ENCODE assay signal across 9 cellular contexts in genomic region chr7:42972703-42973500, GRCh38. TPM values are rescaled to one million over a fixed set of nuclear protein-coding genes. Genes with fewer than 3 reads are reported as not detected.
DNase-seq lines count a peak whose midpoint lies in the region; FAIRE-seq and TF ChIP-seq lines count a peak whose summit lies in the region.
"Had no signal": no experiment of that assay in that cellular context is flagged by ENCODE, and none has a peak within 500 bp of the region (broad histone marks: within the 10 kb centered on the region; RNA-seq: fewer than 3 reads in every experiment).

No MANE protein-coding gene starts in this region.

- H3K23ac ChIP-seq in neuronal stem cell (ENCODE audit: low read depth, low read length, poor library complexity), result no peak overlapping the region

- H4K8ac ChIP-seq in neuronal stem cell (ENCODE audit: low read depth, low read length), result no peak overlapping the region

- no peak overlapping the region for H2BK12ac ChIP-seq in neuronal stem cell (ENCODE audit: low read length)

- CTCF ChIA-PET in AG04450 (lab: Charles Lee), result interaction anchor here (0.7 to 2.4 kb wide), 4 partner anchors 32 to 289 kb away, joined by 3 to 10 read pairs (median 4); partner anchors contain the start of genes MRPL32 and PSMA2

- WGBS in neuronal stem cell (ENCODE audit: extremely low coverage in 2 of 2, insufficient read length in 2 of 2, insufficient replicate concordance in 1 of 2), 2 donors, result no CpG with 5 or more reads among the region's 5 CpGs

- POLR2A ChIA-PET in AG04450 (lab: Yijun Ruan, JAX), result interaction anchor here (1.1 kb wide), 1 partner anchor 40 kb away, joined by 3 read pairs; the partner anchor contains the start of genes MRPL32 and PSMA2

- H3K79me1 ChIP-seq in neuronal stem cell (ENCODE audit: low read depth, low read length), result no peaks in the 10 kb centered on the region

- peaks cover 8% of the 10 kb centered on the region for H3K27me3 ChIP-seq in AG04450 (ENCODE audit: control insufficient read depth, insufficient read depth, low read length)
- no peaks in the 10 kb centered on the region for H3K27me3 ChIP-seq in neuronal stem cell (ENCODE audit: control insufficient read depth in 3 of 3, insufficient read depth in 3 of 3, low read depth in 1 of 3, low read length in 3 of 3)

- H3K4me3 ChIP-seq in AG04450 (ENCODE audit: low read depth, low read length) (no peak overlapping the region), neuronal stem cell (ENCODE audit: low read length in 2 of 2) (no peak overlapping the region)

- peak overlapping the region; percentile 9 for H2AFZ ChIP-seq in neuronal stem cell (ENCODE audit: low read length)

- FAIRE-seq in GM12891 (lab: Jason Lieb, UNC), result no peak
- FAIRE-seq: colon had no signal

- no peak overlapping the region for H3K4ac ChIP-seq in neuronal stem cell (ENCODE audit: low read length)

- no peak overlapping the region for H2BK15ac ChIP-seq in neuronal stem cell (ENCODE audit: low read length)

- peak; percentile 55 for DNase-seq in AG04450 (ENCODE audit: low read depth, low spot score)
- DNase-seq in RKO (ENCODE audit: low spot score), result peak; percentile 2
- DNase-seq in fibroblast of peridontal ligament (ENCODE audit: extremely low read depth), result peak; percentile 98
- DNase-seq in neuronal stem cell (ENCODE audit: low spot score), result no peak
- no peak for DNase-seq in NCI-H1930 (lab: John Stamatoyannopoulos, UW)
- no peak for DNase-seq in GM12891 (ENCODE audit: insufficient read length, low spot score)
- DNase-seq in cerebellar cortex (ENCODE audit: low spot score), result no peak
- DNase-seq in activated CD8-positive, alpha-beta memory T cell treated with anti-CD3 and anti-CD28 coated beads, Interleukin-2, amount 50 U/mL, for 4 hours, result no peak

- H3K36me3 ChIP-seq in neuronal stem cell (replicated peaks in 1 of 2; ENCODE audit: control insufficient read depth in 2 of 2, insufficient read depth in 2 of 2, low read length in 2 of 2), result no peaks in the 10 kb centered on the region

- TF ChIP-seq CTCF in AG04450 (IDR thresholded peaks at IDR 0.05; ENCODE audit: low read depth, low read length), result no peak

- no peak overlapping the region for H3K4me2 ChIP-seq in neuronal stem cell (ENCODE audit: insufficient read depth, low read length, poor library complexity, severe bottlenecking)

- no peaks in the 10 kb centered on the region for H3K9me3 ChIP-seq in AG04450 (ENCODE audit: control insufficient read depth, insufficient read depth, low read length)
- no peaks in the 10 kb centered on the region for H3K9me3 ChIP-seq in neuronal stem cell (replicated peaks in 1 of 2; ENCODE audit: control insufficient read depth in 2 of 2, insufficient read depth in 1 of 2, low read depth in 1 of 2, low read length in 2 of 2)

- no peak overlapping the region for H2BK120ac ChIP-seq in neuronal stem cell (ENCODE audit: low read depth, low read length)

- no peak overlapping the region for H2AK5ac ChIP-seq in neuronal stem cell (ENCODE audit: low read depth, low read length)

- no peak overlapping the region for H3K18ac ChIP-seq in neuronal stem cell (ENCODE audit: low read length)

- TF ChIP-seq POLR2A in GM12891 (IDR thresholded peaks at IDR 0.05; ENCODE audit: low read depth, low read length), result no peak

- peak overlapping the region; percentile 54 for H3K27ac ChIP-seq in AG04450 (ENCODE audit: low read depth, low read length)
- no peak overlapping the region for H3K27ac ChIP-seq in neuronal stem cell (replicated peaks; ENCODE audit: low read length)

- no peak overlapping the region for H2BK5ac ChIP-seq in neuronal stem cell (ENCODE audit: low read length)

- H3K4me1 ChIP-seq in neuronal stem cell (ENCODE audit: control insufficient read depth in 2 of 2, insufficient read depth in 1 of 2, low read depth in 1 of 2, low read length in 2 of 2), result no peaks in the 10 kb centered on the region

- no peak overlapping the region for H3K9ac ChIP-seq in neuronal stem cell (ENCODE audit: low read depth, low read length, poor library complexity)

- H3K14ac ChIP-seq in neuronal stem cell (ENCODE audit: low read length), result no peak overlapping the region

- H4K91ac ChIP-seq in neuronal stem cell (ENCODE audit: low read depth, low read length, poor library complexity), result no peak overlapping the region

TF ChIP-seq in GM12891, 5 proteins besides CTCF, POLR2A, EP300 and RAD21:
- TF ChIP-seq POU2F2 (IDR thresholded peaks at IDR 0.05; ENCODE audit: low read depth, low read length), result no peak
- no peak for TF ChIP-seq TAF1 (IDR thresholded peaks at IDR 0.05; ENCODE audit: low read depth, low read length)
- no peak for TF ChIP-seq POLR2AphosphoS5 (IDR thresholded peaks at IDR 0.05; ENCODE audit: low read depth, low read length)
- TF ChIP-seq PAX5 (IDR thresholded peaks at IDR 0.05; ENCODE audit: insufficient read depth, low read length, severe bottlenecking), result no peak
- no peak for TF ChIP-seq SPI1 (IDR thresholded peaks at IDR 0.05; ENCODE audit: low read depth, low read length)

RNA-seq across cellular contexts. Expression of gene MRPL32, which starts 40.7 kb away (rescaled TPM):
- 51.6 and 68.5 TPM in 2 replicates for polyA plus RNA-seq in AG04450 (2011; rRNA removed)
- polyA minus RNA-seq in AG04450 (2011; rRNA and poly(A)+ RNA removed), result 8.2 and 15.1 TPM in 2 replicates
- polyA plus RNA-seq in neuronal stem cell (2013, experiment 1 of 2), result 96.2 TPM
- 101 TPM for polyA plus RNA-seq in neuronal stem cell (2013, experiment 2 of 2)
- 60.2 TPM for polyA plus RNA-seq in GM12891 (2012; ENCODE audit: low read depth, missing spikeins)

RNA-seq across cellular contexts. Expression of gene PSMA2, which starts 40.9 kb away (rescaled TPM):
- polyA plus RNA-seq in AG04450 (2011; rRNA removed), result 142 and 233 TPM in 2 replicates
- 12.2 and 17.3 TPM in 2 replicates for polyA minus RNA-seq in AG04450 (2011; rRNA and poly(A)+ RNA removed)
- polyA plus RNA-seq in neuronal stem cell (2013, experiment 1 of 2), result 224 TPM
- polyA plus RNA-seq in neuronal stem cell (2013, experiment 2 of 2), result 232 TPM
- 220 TPM for polyA plus RNA-seq in GM12891 (2012; ENCODE audit: low read depth, missing spikeins)

Comparison
In these comparisons a context has a peak if more than half of its experiments do, and no peak if none do; other contexts are left out.
1. DNase-seq: peak in AG04450 (single experiment), RKO (single experiment) and fibroblast of peridontal ligament (single experiment); none in neuronal stem cell (single experiment), NCI-H1930 (0 of 2), GM12891 (single experiment), cerebellar cortex (single experiment) and activated CD8-positive, alpha-beta memory T cell treated with anti-CD3 and anti-CD28 coated beads, Interleukin-2, amount 50 U/mL, for 4 hours (single experiment).